ENCODE assay signal across 9 cellular contexts in genomic region chr10:22599048-22599561, GRCh38.
DNase-seq lines count a peak whose midpoint lies in the region; ATAC-seq, FAIRE-seq and TF ChIP-seq lines count a peak whose summit lies in the region.
"Had no signal": no experiment of that assay in that cellular context is flagged by ENCODE, and none has a peak within 500 bp of the region (broad histone marks: within the 10 kb centered on the region; RNA-seq: fewer than 3 reads in every experiment).

No MANE protein-coding gene starts in this region.

- in situ Hi-C loops in brain microvascular endothelial cell (cut with HindIII; ENCODE audit: low pct_ligation_motif_present, low sequenced_read_pairs), result no loop called here

- no peaks in the 10 kb centered on the region for H3K36me3 ChIP-seq in brain microvascular endothelial cell (replicated peaks)
- H3K36me3 ChIP-seq: pancreas had no signal

- no peak overlapping the region for H3K4me3 ChIP-seq in brain microvascular endothelial cell (ENCODE audit: low read depth, low read length)
- H3K4me3 ChIP-seq: pancreas had no signal

- no peaks in the 10 kb centered on the region for H3K27me3 Mint-ChIP-seq in progenitor cell of endocrine pancreas

- no peak for TF ChIP-seq CTCF in brain microvascular endothelial cell (IDR thresholded peaks at IDR 0.05; ENCODE audit: low read depth, low read length, missing control alignments)
- no peak for TF ChIP-seq CTCF in progenitor cell of endocrine pancreas (IDR thresholded peaks at IDR 0.05; ENCODE audit: unreplicated experiment)

- H3K27ac Mint-ChIP-seq in progenitor cell of endocrine pancreas, result peak overlapping the region; percentile 29

- FAIRE-seq in GM12891 (lab: Jason Lieb, UNC), result peak; percentile 84
- FAIRE-seq: pancreas had no signal

- DNase-seq in GM12891 (ENCODE audit: insufficient read length, low spot score) (no peak), LoVo (ENCODE audit: low spot score) (peak; percentile 34), brain microvascular endothelial cell (peak; percentile 34), progenitor cell of endocrine pancreas (ENCODE audit: low spot score, unreplicated experiment) (no peak), left ventricle myocardium superior (no peak), NCI-H1092 treated with DMSO at 0.1 percent for 48 hours (lab: John Stamatoyannopoulos, UW) (no peak)
- DNase-seq: pancreas had no signal

- no peak for ATAC-seq in left ventricle myocardium superior
- no peak for ATAC-seq in GM18498 (IDR thresholded peaks at IDR 0.05; ENCODE audit: unreplicated experiment)
- ATAC-seq in HG03108 (IDR thresholded peaks at IDR 0.05; ENCODE audit: unreplicated experiment), result no peak

- intact Hi-C loops in left ventricle myocardium superior (cut with micrococcal nuclease), result no loop called here

- H3K9me3 Mint-ChIP-seq in progenitor cell of endocrine pancreas (ENCODE audit: low read depth), result no peaks in the 10 kb centered on the region

- H3K27me3 ChIP-seq in brain microvascular endothelial cell (replicated peaks), result no peaks in the 10 kb centered on the region
- H3K27me3 ChIP-seq: pancreas had no signal

- H3K36me3 Mint-ChIP-seq in progenitor cell of endocrine pancreas (ENCODE audit: insufficient read depth), result peaks cover 2% of the 10 kb centered on the region

- peak overlapping the region; percentile 10 for H3K27ac ChIP-seq in brain microvascular endothelial cell
- H3K27ac ChIP-seq: pancreas had no signal

- no peak for TF ChIP-seq POLR2A in GM12891 (IDR thresholded peaks at IDR 0.05; ENCODE audit: low read depth, low read length)

- no peak overlapping the region for H3K4me3 Mint-ChIP-seq in progenitor cell of endocrine pancreas (ENCODE audit: low read depth)

- H3K4me1 Mint-ChIP-seq in progenitor cell of endocrine pancreas (ENCODE audit: low read depth), result peaks cover 18% of the 10 kb centered on the region

TF ChIP-seq in GM12891, 5 proteins besides CTCF, POLR2A, EP300 and RAD21:
- TF ChIP-seq POLR2AphosphoS5 (IDR thresholded peaks at IDR 0.05; ENCODE audit: low read depth, low read length) (no peak), POU2F2 (IDR thresholded peaks at IDR 0.05; ENCODE audit: low read depth, low read length) (no peak), PAX5 (IDR thresholded peaks at IDR 0.05; ENCODE audit: insufficient read depth, low read length, severe bottlenecking) (peak; percentile 96)

Comparison
In these comparisons a context has a peak if more than half of its experiments do, and no peak if none do; other contexts are left out.
1. DNase-seq: peak in LoVo (single experiment) and brain microvascular endothelial cell (single experiment); none in GM12891 (single experiment), progenitor cell of endocrine pancreas (single experiment), left ventricle myocardium superior (single experiment) and NCI-H1092 treated with DMSO at 0.1 percent for 48 hours (single experiment).